In genomic region chr20:63955846-63956663, GRCh38 we compare ENCODE assay signal across 1 cellular context.
A peak's percentile ranks its signal among the peaks of the same experiment; 100 is the strongest.
TF ChIP-seq lines count a peak whose summit lies in the region.

UCKL1 (minus strand) TSS chr20:63956416; CDS start chr20:63956372, 44 bp downstream.

TF ChIP-seq in GM12878, 131 proteins besides CTCF, POLR2A, EP300 and RAD21 (continued from another document):
- TF ChIP-seq, protein P1, sequence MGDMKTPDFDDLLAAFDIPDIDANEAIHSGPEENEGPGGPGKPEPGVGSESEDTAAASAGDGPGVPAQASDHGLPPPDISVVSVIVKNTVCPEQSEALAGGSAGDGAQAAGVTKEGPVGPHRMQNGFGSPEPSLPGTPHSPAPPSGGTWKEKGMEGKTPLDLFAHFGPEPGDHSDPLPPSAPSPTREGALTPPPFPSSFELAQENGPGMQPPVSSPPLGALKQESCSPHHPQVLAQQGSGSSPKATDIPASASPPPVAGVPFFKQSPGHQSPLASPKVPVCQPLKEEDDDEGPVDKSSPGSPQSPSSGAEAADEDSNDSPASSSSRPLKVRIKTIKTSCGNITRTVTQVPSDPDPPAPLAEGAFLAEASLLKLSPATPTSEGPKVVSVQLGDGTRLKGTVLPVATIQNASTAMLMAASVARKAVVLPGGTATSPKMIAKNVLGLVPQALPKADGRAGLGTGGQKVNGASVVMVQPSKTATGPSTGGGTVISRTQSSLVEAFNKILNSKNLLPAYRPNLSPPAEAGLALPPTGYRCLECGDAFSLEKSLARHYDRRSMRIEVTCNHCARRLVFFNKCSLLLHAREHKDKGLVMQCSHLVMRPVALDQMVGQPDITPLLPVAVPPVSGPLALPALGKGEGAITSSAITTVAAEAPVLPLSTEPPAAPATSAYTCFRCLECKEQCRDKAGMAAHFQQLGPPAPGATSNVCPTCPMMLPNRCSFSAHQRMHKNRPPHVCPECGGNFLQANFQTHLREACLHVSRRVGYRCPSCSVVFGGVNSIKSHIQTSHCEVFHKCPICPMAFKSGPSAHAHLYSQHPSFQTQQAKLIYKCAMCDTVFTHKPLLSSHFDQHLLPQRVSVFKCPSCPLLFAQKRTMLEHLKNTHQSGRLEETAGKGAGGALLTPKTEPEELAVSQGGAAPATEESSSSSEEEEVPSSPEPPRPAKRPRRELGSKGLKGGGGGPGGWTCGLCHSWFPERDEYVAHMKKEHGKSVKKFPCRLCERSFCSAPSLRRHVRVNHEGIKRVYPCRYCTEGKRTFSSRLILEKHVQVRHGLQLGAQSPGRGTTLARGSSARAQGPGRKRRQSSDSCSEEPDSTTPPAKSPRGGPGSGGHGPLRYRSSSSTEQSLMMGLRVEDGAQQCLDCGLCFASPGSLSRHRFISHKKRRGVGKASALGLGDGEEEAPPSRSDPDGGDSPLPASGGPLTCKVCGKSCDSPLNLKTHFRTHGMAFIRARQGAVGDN (IDR thresholded peaks at IDR 0.05) = peak; percentile 30; the same call in 1 of the 2 replicates
- no peak for TF ChIP-seq SUZ12 (IDR thresholded peaks at IDR 0.05; ENCODE audit: unreplicated experiment)
- TF ChIP-seq NR2C1 (IDR thresholded peaks at IDR 0.05) = peak; percentile 73
- TF ChIP-seq KLF5 (IDR thresholded peaks at IDR 0.05; ENCODE audit: partially characterized antibody) = peak; percentile 70
- TF ChIP-seq, protein P2, sequence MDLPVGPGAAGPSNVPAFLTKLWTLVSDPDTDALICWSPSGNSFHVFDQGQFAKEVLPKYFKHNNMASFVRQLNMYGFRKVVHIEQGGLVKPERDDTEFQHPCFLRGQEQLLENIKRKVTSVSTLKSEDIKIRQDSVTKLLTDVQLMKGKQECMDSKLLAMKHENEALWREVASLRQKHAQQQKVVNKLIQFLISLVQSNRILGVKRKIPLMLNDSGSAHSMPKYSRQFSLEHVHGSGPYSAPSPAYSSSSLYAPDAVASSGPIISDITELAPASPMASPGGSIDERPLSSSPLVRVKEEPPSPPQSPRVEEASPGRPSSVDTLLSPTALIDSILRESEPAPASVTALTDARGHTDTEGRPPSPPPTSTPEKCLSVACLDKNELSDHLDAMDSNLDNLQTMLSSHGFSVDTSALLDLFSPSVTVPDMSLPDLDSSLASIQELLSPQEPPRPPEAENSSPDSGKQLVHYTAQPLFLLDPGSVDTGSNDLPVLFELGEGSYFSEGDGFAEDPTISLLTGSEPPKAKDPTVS (IDR thresholded peaks at IDR 0.05; ENCODE audit: low read depth, low read length) = peak; percentile 53; the same call in 1 of the 2 replicates
- TF ChIP-seq ETV6 (conservative IDR thresholded peaks at IDR 0.05 in 1 of 2, IDR thresholded peaks at IDR 0.05 in 1 of 2; ENCODE audit: borderline replicate concordance in 1 of 2, low read depth in 1 of 2) = no peak
- TF ChIP-seq IKZF1 (conservative IDR thresholded peaks at IDR 0.05) = peak; percentile 100
- TF ChIP-seq IRF5 (IDR thresholded peaks at IDR 0.05; ENCODE audit: borderline replicate concordance) = no peak
- TF ChIP-seq, protein P3, sequence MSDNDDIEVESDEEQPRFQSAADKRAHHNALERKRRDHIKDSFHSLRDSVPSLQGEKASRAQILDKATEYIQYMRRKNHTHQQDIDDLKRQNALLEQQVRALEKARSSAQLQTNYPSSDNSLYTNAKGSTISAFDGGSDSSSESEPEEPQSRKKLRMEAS (IDR thresholded peaks at IDR 0.05; ENCODE audit: low read depth, low read length) = peak; percentile 89
- TF ChIP-seq ZBTB40 (IDR thresholded peaks at IDR 0.05; ENCODE audit: borderline replicate concordance) = no peak; the same call in 1 of the 2 replicates
- no peak for TF ChIP-seq PBX3 (IDR thresholded peaks at IDR 0.05; ENCODE audit: insufficient replicate concordance, low read depth, low read length)
- 0 out of 2 replicates have a peak, but pooled peaks have one; percentile 32 for TF ChIP-seq TCF3 (IDR thresholded peaks at IDR 0.05; ENCODE audit: borderline replicate concordance, insufficient read depth, low read depth, low read length)
- peak; percentile 43; the same call in 1 of the 2 replicates for TF ChIP-seq ASH2L (IDR thresholded peaks at IDR 0.05; ENCODE audit: borderline replicate concordance, low read depth)
- no peak for TF ChIP-seq SPI1 (IDR thresholded peaks at IDR 0.05; ENCODE audit: borderline replicate concordance, insufficient read depth, low read depth, low read length)
- TF ChIP-seq, protein P4, sequence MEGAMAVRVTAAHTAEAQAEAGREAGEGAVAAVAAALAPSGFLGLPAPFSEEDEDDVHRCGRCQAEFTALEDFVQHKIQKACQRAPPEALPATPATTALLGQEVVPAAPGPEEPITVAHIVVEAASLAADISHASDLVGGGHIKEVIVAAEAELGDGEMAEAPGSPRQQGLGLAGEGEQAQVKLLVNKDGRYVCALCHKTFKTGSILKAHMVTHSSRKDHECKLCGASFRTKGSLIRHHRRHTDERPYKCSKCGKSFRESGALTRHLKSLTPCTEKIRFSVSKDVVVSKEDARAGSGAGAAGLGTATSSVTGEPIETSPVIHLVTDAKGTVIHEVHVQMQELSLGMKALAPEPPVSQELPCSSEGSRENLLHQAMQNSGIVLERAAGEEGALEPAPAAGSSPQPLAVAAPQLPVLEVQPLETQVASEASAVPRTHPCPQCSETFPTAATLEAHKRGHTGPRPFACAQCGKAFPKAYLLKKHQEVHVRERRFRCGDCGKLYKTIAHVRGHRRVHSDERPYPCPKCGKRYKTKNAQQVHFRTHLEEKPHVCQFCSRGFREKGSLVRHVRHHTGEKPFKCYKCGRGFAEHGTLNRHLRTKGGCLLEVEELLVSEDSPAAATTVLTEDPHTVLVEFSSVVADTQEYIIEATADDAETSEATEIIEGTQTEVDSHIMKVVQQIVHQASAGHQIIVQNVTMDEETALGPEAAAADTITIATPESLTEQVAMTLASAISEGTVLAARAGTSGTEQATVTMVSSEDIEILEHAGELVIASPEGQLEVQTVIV (IDR thresholded peaks at IDR 0.05; ENCODE audit: borderline replicate concordance, partially characterized antibody) = no peak
- no peak for TF ChIP-seq SMC3 (IDR thresholded peaks at IDR 0.05; ENCODE audit: borderline replicate concordance, low read length)
- peak; percentile 97 for TF ChIP-seq HCFC1 (IDR thresholded peaks at IDR 0.05; ENCODE audit: low read length)
- no peak for TF ChIP-seq FOXK2 (IDR thresholded peaks at IDR 0.05)
- TF ChIP-seq SMAD1 (IDR thresholded peaks at IDR 0.05; ENCODE audit: low read depth, partially characterized antibody) = no peak
- TF ChIP-seq NR2F1 (conservative IDR thresholded peaks at IDR 0.05) = peak; percentile 89
- TF ChIP-seq ZNF384 (IDR thresholded peaks at IDR 0.05; ENCODE audit: borderline replicate concordance, low read depth, low read length) = no peak
- no peak for TF ChIP-seq PAX5 (IDR thresholded peaks at IDR 0.05; ENCODE audit: borderline replicate concordance, low read depth, low read length)
- TF ChIP-seq SREBF1 (IDR thresholded peaks at IDR 0.05; ENCODE audit: low read length) = peak; percentile 91
- TF ChIP-seq CBFB (IDR thresholded peaks at IDR 0.05; ENCODE audit: low read depth) = no peak
- peak; percentile 78 for TF ChIP-seq USF1 (IDR thresholded peaks at IDR 0.05; ENCODE audit: borderline replicate concordance, extremely low read length, insufficient read depth, low read depth, low read length)
